2 cellular contexts compared by ENCODE assay signal in the genomic region with DNA sequence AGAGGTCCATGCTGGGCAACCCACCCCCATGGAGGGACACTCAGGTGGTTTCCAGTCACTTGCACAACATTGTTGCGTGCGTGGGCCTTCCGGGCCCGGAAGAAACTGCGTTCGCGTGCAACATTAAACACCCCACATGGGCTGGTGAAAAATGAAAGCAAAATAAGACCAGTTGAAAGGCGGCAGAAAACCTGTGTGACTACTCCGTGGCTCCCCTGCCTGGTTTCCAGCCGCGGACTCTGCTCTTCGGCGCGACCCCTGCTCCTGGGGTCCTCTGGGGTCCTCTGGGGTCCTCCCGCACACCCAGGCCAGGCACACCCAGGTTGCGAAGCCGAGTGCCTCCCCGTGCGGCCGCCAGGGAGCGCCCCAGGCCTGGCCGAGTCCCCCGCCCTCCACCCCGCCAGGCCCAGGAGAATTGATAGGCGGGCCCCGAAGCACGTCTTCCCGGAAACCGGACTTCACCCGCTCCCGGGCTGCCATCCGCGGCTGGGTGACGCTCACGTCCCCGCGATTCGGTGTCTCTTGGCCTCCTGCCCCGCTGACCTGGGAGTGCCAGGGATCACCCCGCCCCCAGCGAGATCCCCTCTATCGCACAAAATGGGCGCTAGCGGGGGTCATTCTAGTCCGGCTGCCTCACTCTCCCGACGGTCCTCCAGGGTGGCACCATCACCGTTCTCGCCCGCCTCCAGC.
TF ChIP-seq lines count a peak whose summit lies in the region.

No MANE protein-coding gene starts in this region.

TF ChIP-seq in liver, 16 proteins besides CTCF, POLR2A, EP300 and RAD21 (continued from another document):
- TF ChIP-seq, protein P1, sequence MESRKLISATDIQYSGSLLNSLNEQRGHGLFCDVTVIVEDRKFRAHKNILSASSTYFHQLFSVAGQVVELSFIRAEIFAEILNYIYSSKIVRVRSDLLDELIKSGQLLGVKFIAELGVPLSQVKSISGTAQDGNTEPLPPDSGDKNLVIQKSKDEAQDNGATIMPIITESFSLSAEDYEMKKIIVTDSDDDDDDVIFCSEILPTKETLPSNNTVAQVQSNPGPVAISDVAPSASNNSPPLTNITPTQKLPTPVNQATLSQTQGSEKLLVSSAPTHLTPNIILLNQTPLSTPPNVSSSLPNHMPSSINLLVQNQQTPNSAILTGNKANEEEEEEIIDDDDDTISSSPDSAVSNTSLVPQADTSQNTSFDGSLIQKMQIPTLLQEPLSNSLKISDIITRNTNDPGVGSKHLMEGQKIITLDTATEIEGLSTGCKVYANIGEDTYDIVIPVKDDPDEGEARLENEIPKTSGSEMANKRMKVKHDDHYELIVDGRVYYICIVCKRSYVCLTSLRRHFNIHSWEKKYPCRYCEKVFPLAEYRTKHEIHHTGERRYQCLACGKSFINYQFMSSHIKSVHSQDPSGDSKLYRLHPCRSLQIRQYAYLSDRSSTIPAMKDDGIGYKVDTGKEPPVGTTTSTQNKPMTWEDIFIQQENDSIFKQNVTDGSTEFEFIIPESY (IDR thresholded peaks at IDR 0.05), result no peak
- TF ChIP-seq HNF4A (conservative IDR thresholded peaks at IDR 0.05) (peak in 1 of 2 donors; percentile 35), FOXA1 (IDR thresholded peaks at IDR 0.05) (peak; percentile 15), GABPA (IDR thresholded peaks at IDR 0.05 in 1 of 2, conservative IDR thresholded peaks at IDR 0.05 in 1 of 2) (peak in 1 of 2 donors; percentile 48), TAF1 (conservative IDR thresholded peaks at IDR 0.05) (peak; percentile 16), YY1 (IDR thresholded peaks at IDR 0.05) (peak; percentile 81), NR2F2 (IDR thresholded peaks at IDR 0.05) (peak; percentile 37), EGR1 (IDR thresholded peaks at IDR 0.05; ENCODE audit: low read depth in 2 of 2) (no peak), JUND (IDR thresholded peaks at IDR 0.05) (no peak), FOXA2 (IDR thresholded peaks at IDR 0.05) (no peak)
- TF ChIP-seq, protein P2, sequence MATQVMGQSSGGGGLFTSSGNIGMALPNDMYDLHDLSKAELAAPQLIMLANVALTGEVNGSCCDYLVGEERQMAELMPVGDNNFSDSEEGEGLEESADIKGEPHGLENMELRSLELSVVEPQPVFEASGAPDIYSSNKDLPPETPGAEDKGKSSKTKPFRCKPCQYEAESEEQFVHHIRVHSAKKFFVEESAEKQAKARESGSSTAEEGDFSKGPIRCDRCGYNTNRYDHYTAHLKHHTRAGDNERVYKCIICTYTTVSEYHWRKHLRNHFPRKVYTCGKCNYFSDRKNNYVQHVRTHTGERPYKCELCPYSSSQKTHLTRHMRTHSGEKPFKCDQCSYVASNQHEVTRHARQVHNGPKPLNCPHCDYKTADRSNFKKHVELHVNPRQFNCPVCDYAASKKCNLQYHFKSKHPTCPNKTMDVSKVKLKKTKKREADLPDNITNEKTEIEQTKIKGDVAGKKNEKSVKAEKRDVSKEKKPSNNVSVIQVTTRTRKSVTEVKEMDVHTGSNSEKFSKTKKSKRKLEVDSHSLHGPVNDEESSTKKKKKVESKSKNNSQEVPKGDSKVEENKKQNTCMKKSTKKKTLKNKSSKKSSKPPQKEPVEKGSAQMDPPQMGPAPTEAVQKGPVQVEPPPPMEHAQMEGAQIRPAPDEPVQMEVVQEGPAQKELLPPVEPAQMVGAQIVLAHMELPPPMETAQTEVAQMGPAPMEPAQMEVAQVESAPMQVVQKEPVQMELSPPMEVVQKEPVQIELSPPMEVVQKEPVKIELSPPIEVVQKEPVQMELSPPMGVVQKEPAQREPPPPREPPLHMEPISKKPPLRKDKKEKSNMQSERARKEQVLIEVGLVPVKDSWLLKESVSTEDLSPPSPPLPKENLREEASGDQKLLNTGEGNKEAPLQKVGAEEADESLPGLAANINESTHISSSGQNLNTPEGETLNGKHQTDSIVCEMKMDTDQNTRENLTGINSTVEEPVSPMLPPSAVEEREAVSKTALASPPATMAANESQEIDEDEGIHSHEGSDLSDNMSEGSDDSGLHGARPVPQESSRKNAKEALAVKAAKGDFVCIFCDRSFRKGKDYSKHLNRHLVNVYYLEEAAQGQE (IDR thresholded peaks at IDR 0.05), result peak; percentile 70
- TF ChIP-seq, protein P3, sequence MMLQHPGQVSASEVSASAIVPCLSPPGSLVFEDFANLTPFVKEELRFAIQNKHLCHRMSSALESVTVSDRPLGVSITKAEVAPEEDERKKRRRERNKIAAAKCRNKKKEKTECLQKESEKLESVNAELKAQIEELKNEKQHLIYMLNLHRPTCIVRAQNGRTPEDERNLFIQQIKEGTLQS (IDR thresholded peaks at IDR 0.05), result no peak

TF ChIP-seq in HepG2, 621 proteins besides CTCF, POLR2A, EP300 and RAD21 (continued from another document):
- TF ChIP-seq, protein P4, sequence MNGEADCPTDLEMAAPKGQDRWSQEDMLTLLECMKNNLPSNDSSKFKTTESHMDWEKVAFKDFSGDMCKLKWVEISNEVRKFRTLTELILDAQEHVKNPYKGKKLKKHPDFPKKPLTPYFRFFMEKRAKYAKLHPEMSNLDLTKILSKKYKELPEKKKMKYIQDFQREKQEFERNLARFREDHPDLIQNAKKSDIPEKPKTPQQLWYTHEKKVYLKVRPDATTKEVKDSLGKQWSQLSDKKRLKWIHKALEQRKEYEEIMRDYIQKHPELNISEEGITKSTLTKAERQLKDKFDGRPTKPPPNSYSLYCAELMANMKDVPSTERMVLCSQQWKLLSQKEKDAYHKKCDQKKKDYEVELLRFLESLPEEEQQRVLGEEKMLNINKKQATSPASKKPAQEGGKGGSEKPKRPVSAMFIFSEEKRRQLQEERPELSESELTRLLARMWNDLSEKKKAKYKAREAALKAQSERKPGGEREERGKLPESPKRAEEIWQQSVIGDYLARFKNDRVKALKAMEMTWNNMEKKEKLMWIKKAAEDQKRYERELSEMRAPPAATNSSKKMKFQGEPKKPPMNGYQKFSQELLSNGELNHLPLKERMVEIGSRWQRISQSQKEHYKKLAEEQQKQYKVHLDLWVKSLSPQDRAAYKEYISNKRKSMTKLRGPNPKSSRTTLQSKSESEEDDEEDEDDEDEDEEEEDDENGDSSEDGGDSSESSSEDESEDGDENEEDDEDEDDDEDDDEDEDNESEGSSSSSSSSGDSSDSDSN (CRISPR knock-in tag; IDR thresholded peaks at IDR 0.05), result no peak
- no peak for TF ChIP-seq ZNF713 (CRISPR knock-in tag; IDR thresholded peaks at IDR 0.05)
- TF ChIP-seq GPN1 (CRISPR knock-in tag; IDR thresholded peaks at IDR 0.05; ENCODE audit: borderline replicate concordance), result no peak
- TF ChIP-seq SNAI1 (CRISPR knock-in tag; IDR thresholded peaks at IDR 0.05; ENCODE audit: borderline replicate concordance), result no peak
- no peak for TF ChIP-seq ZNF703 (CRISPR knock-in tag; IDR thresholded peaks at IDR 0.05; ENCODE audit: borderline replicate concordance)
- no peak for TF ChIP-seq SIN3B (IDR thresholded peaks at IDR 0.05; ENCODE audit: low read length)
- no peak for TF ChIP-seq ZNF496 (CRISPR knock-in tag; IDR thresholded peaks at IDR 0.05; ENCODE audit: insufficient replicate concordance)
- no peak for TF ChIP-seq ZNF777 (CRISPR knock-in tag; IDR thresholded peaks at IDR 0.05)
- TF ChIP-seq ZNF562 (CRISPR knock-in tag; IDR thresholded peaks at IDR 0.05; ENCODE audit: borderline replicate concordance), result no peak
- no peak for TF ChIP-seq GFI1 (CRISPR knock-in tag; IDR thresholded peaks at IDR 0.05; ENCODE audit: borderline replicate concordance)
- TF ChIP-seq, protein P5, sequence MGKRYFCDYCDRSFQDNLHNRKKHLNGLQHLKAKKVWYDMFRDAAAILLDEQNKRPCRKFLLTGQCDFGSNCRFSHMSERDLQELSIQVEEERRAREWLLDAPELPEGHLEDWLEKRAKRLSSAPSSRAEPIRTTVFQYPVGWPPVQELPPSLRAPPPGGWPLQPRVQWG (CRISPR knock-in tag; IDR thresholded peaks at IDR 0.05; ENCODE audit: borderline replicate concordance, low read depth), result no peak
- no peak for TF ChIP-seq NRL (CRISPR knock-in tag; IDR thresholded peaks at IDR 0.05; ENCODE audit: borderline replicate concordance)
- TF ChIP-seq, protein P6, sequence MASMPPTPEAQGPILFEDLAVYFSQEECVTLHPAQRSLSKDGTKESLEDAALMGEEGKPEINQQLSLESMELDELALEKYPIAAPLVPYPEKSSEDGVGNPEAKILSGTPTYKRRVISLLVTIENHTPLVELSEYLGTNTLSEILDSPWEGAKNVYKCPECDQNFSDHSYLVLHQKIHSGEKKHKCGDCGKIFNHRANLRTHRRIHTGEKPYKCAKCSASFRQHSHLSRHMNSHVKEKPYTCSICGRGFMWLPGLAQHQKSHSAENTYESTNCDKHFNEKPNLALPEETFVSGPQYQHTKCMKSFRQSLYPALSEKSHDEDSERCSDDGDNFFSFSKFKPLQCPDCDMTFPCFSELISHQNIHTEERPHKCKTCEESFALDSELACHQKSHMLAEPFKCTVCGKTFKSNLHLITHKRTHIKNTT (CRISPR knock-in tag; IDR thresholded peaks at IDR 0.05), result no peak
